In genomic region chr9:89676281-89676680, GRCh38 we compare ENCODE assay signal across 10 cellular contexts.
DNase-seq lines count a peak whose midpoint lies in the region; ATAC-seq and TF ChIP-seq lines count a peak whose summit lies in the region.
"Had no signal": no experiment of that assay in that cellular context is flagged by ENCODE, and none has a peak within 500 bp of the region (broad histone marks: within the 10 kb centered on the region; RNA-seq: fewer than 3 reads in every experiment).

No MANE protein-coding gene starts in this region.

- no peak for TF ChIP-seq CTCF in tibial nerve (IDR thresholded peaks at IDR 0.05)

- no peaks in the 10 kb centered on the region for H3K36me3 ChIP-seq in tibial nerve
- H3K36me3 ChIP-seq: vagina had no signal

- WGBS in tibial nerve, 2 donors, result 85 to 89% methylated on average over 18 to 22 of the region's 22 CpGs

- H3K27ac ChIP-seq in tibial nerve, result no peak overlapping the region
- H3K27ac ChIP-seq: vagina had no signal

- no peak for TF ChIP-seq EP300 in tibial nerve (IDR thresholded peaks at IDR 0.05)

- H3K4me1 ChIP-seq in tibial nerve, result peaks cover 0 to 11% (median 0%) of the 10 kb centered on the region in 4 donors

- ATAC-seq in HG02938 (IDR thresholded peaks at IDR 0.05; ENCODE audit: unreplicated experiment), result no peak

- H3K9me3 ChIP-seq in tibial nerve, result no peaks in the 10 kb centered on the region
- H3K9me3 ChIP-seq: vagina had no signal

- TF ChIP-seq POLR2A in tibial nerve (IDR thresholded peaks at IDR 0.05), result no peak

- DNase-seq in DMS53 (lab: John Stamatoyannopoulos, UW), result peak; percentile 99
- peak; percentile 92 for DNase-seq in NCI-H2107 (lab: John Stamatoyannopoulos, UW)
- DNase-seq in astrocyte of the hippocampus (ENCODE audit: low read depth, low spot score), result peak; percentile 46
- peak; percentile 68 for DNase-seq in mucosa of gallbladder (ENCODE audit: low spot score)
- DNase-seq in tibial nerve (ENCODE audit: low spot score in 2 of 2), result no peak
- no peak for DNase-seq in stimulated activated CD4-positive, alpha-beta T cell treated with anti-CD3 and anti-CD28 coated beads, Interleukin-4, amount 100 ng/mL, for 24 hours
- DNase-seq in MV-4-11 (lab: John Stamatoyannopoulos, UW), result no peak
- DNase-seq: activated T-cell treated with anti-CD3 and anti-CD28 coated beads, Interleukin-2, amount 50 U/mL, for 1 hour had no signal

- no peaks in the 10 kb centered on the region for H3K27me3 ChIP-seq in tibial nerve
- H3K27me3 ChIP-seq: vagina had no signal

- no peak overlapping the region for H3K4me3 ChIP-seq in tibial nerve
- H3K4me3 ChIP-seq: vagina had no signal

Comparison
In these comparisons a context has a peak if more than half of its experiments do, and no peak if none do; other contexts are left out.
1. DNase-seq: peak in DMS53 (single experiment), NCI-H2107 (single experiment), astrocyte of the hippocampus (single experiment) and mucosa of gallbladder (single experiment); none in tibial nerve (0 of 2), stimulated activated CD4-positive, alpha-beta T cell treated with anti-CD3 and anti-CD28 coated beads, Interleukin-4, amount 100 ng/mL, for 24 hours (single experiment) and MV-4-11 (single experiment).